In genomic region chr3:81689617-81690016, GRCh38 we compare ENCODE assay signal across 25 cellular contexts.
A peak's percentile ranks its signal among the peaks of the same experiment; 100 is the strongest.
DNase-seq lines count a peak whose midpoint lies in the region; ATAC-seq and TF ChIP-seq lines count a peak whose summit lies in the region.
"Had no signal": no experiment of that assay in that cellular context is flagged by ENCODE, and none has a peak within 500 bp of the region (broad histone marks: within the 10 kb centered on the region; RNA-seq: fewer than 3 reads in every experiment).

No MANE protein-coding gene starts in this region.

- DNase-seq in ELF-1 (ENCODE audit: low read depth, low spot score) (peak; percentile 3), WTC11 (ENCODE audit: low spot score) (peak; percentile 10), endodermal cell (peak; percentile 51), mesendoderm (peak; percentile 1), NCI-H1930 (lab: John Stamatoyannopoulos, UW) (no peak), cerebellar nuclear complex (lab: John Stamatoyannopoulos, UW) (no peak)
- DNase-seq: ACHN; BE2C; C1 segment of cervical spinal cord; CD4-positive, alpha-beta memory T cell; CD4-positive, CD25-positive, alpha-beta regulatory T cell; CD8-positive, alpha-beta memory T cell; COR-L47; DMS 273 treated with DMSO at 0.1 percent for 48 hours; DMS153; DMS53; DMS79; DND-41; EL; GF-D8 had no signal

- H2AK5ac ChIP-seq in mesendoderm (ENCODE audit: low read length): no peak overlapping the region

- H3K27me3 ChIP-seq in endodermal cell (ENCODE audit: control insufficient read depth, insufficient read depth, low read length, poor library complexity, severe bottlenecking) (no peaks in the 10 kb centered on the region), mesendoderm (ENCODE audit: insufficient read depth, low read length, poor library complexity) (no peaks in the 10 kb centered on the region)
- H3K27me3 ChIP-seq: BE2C, BLaER1 had no signal

- H3K79me2 ChIP-seq in mesendoderm (ENCODE audit: control insufficient read depth, insufficient read depth, low read length): no peaks in the 10 kb centered on the region

- no peak overlapping the region for H2BK120ac ChIP-seq in mesendoderm (ENCODE audit: low read depth, low read length)

- no peaks in the 10 kb centered on the region for H3K4me1 ChIP-seq in endodermal cell (ENCODE audit: control insufficient read depth, insufficient read depth, low read length)
- H3K4me1 ChIP-seq in mesendoderm (ENCODE audit: control insufficient read depth, low read depth, low read length): no peaks in the 10 kb centered on the region
- H3K4me1 ChIP-seq: BE2C, BLaER1 had no signal

- H3K9me3 ChIP-seq in endodermal cell (ENCODE audit: control insufficient read depth, low read length): no peaks in the 10 kb centered on the region
- H3K9me3 ChIP-seq: BE2C, BLaER1 had no signal

- WGBS in endodermal cell (ENCODE audit: insufficient coverage in 1 of 2, insufficient read length in 1 of 2), 2 experiments: 93 to 100% methylated on average over 1 to 7 of the region's 7 CpGs
- WGBS in mesendoderm (ENCODE audit: extremely low coverage, insufficient coverage, low lambda C conversion rate): no CpG with 5 or more reads among the region's 7 CpGs

- H4K8ac ChIP-seq in mesendoderm (ENCODE audit: low read depth, low read length): no peak overlapping the region

- no peaks in the 10 kb centered on the region for H3K36me3 ChIP-seq in endodermal cell (ENCODE audit: control insufficient read depth, insufficient read depth, low read length)
- H3K36me3 ChIP-seq in mesendoderm (ENCODE audit: control insufficient read depth, insufficient read depth, low read length): no peaks in the 10 kb centered on the region
- H3K36me3 ChIP-seq: BE2C had no signal

- H3K9me3 Mint-ChIP-seq in WTC11 (0 out of 2 replicates have a peak, but pooled peaks cover 4% of the 10 kb centered on the region), endodermal cell (no peaks in the 10 kb centered on the region)
- H3K9me3 Mint-ChIP-seq: CD8-positive, alpha-beta memory T cell had no signal

- no peak overlapping the region for H4K5ac ChIP-seq in mesendoderm (ENCODE audit: low read length)

- H3K27ac ChIP-seq in endodermal cell (ENCODE audit: low read depth, low read length) (no peak overlapping the region), mesendoderm (ENCODE audit: low read depth, low read length) (no peak overlapping the region)
- H3K27ac ChIP-seq: 22Rv1, BLaER1 had no signal

- TF ChIP-seq CTCF in WTC11 (IDR thresholded peaks at IDR 0.05): no peak
- no peak for TF ChIP-seq CTCF in endodermal cell (conservative IDR thresholded peaks at IDR 0.05)

- H3K4me3 Mint-ChIP-seq in WTC11 (no peak overlapping the region), endodermal cell (no peak overlapping the region)
- H3K4me3 Mint-ChIP-seq: CD14-positive monocyte; CD4-positive, alpha-beta memory T cell; CD4-positive, CD25-positive, alpha-beta regulatory T cell; CD8-positive, alpha-beta memory T cell had no signal

- CTCF ChIA-PET in WTC11 (lab: Charles Lee): no interaction called here

- H3K9ac ChIP-seq in endodermal cell (ENCODE audit: extremely low read depth, low read length, poor library complexity, severe bottlenecking) (no peak overlapping the region), mesendoderm (ENCODE audit: low read length) (no peak overlapping the region)
- H3K9ac ChIP-seq: BLaER1 had no signal

- H3K23ac ChIP-seq in mesendoderm (ENCODE audit: low read length): no peak overlapping the region

- H3K79me1 ChIP-seq in mesendoderm (ENCODE audit: low read length): no peaks in the 10 kb centered on the region

- H3K4ac ChIP-seq in mesendoderm (ENCODE audit: low read depth, low read length): no peak overlapping the region

- H2BK5ac ChIP-seq in mesendoderm (ENCODE audit: low read length): no peak overlapping the region

- H3K27me3 Mint-ChIP-seq in WTC11 (ENCODE audit: low read depth) (no peaks in the 10 kb centered on the region), endodermal cell (ENCODE audit: insufficient read depth) (no peaks in the 10 kb centered on the region)
- H3K27me3 Mint-ChIP-seq: CD4-positive, alpha-beta memory T cell; CD4-positive, CD25-positive, alpha-beta regulatory T cell; CD8-positive, alpha-beta memory T cell had no signal

- H2BK15ac ChIP-seq in mesendoderm (replicated peaks; ENCODE audit: low read depth): no peak overlapping the region

- POLR2A ChIA-PET in WTC11 (lab: Charles Lee): no interaction called here

- H3K36me3 Mint-ChIP-seq in WTC11 (no peaks in the 10 kb centered on the region), endodermal cell (ENCODE audit: low read depth) (no peaks in the 10 kb centered on the region)

- no peak overlapping the region for H3K18ac ChIP-seq in mesendoderm (ENCODE audit: low read length)

- no peak overlapping the region for H3K4me2 ChIP-seq in mesendoderm (ENCODE audit: low read length)
- H3K4me2 ChIP-seq: BLaER1 had no signal

- ATAC-seq in WTC11 (peak; percentile 83), HG02642 (IDR thresholded peaks at IDR 0.05; ENCODE audit: poor library complexity, unreplicated experiment) (no peak), GM21737 (IDR thresholded peaks at IDR 0.05; ENCODE audit: unreplicated experiment) (no peak)

- H3K4me1 Mint-ChIP-seq in WTC11: peaks cover 10% of the 10 kb centered on the region
- H3K4me1 Mint-ChIP-seq in endodermal cell: peaks cover 6% of the 10 kb centered on the region
- H3K4me1 Mint-ChIP-seq: CD4-positive, alpha-beta memory T cell; CD8-positive, alpha-beta memory T cell had no signal

- H3K27ac Mint-ChIP-seq in WTC11: no peak overlapping the region
- no peak overlapping the region for H3K27ac Mint-ChIP-seq in endodermal cell
- H3K27ac Mint-ChIP-seq: CD14-positive monocyte; CD4-positive, alpha-beta memory T cell; CD4-positive, CD25-positive, alpha-beta regulatory T cell had no signal

- no peak overlapping the region for H3K56ac ChIP-seq in mesendoderm (ENCODE audit: low read length)

- H3K4me3 ChIP-seq in endodermal cell (ENCODE audit: low read length): no peak overlapping the region
- H3K4me3 ChIP-seq in mesendoderm (ENCODE audit: low read length): no peak overlapping the region
- H3K4me3 ChIP-seq: BLaER1 had no signal

TF ChIP-seq in WTC11, 78 proteins besides CTCF, POLR2A, EP300 and RAD21:
- no peak for TF ChIP-seq AR (CRISPR knock-in tag; IDR thresholded peaks at IDR 0.05)
- no peak for TF ChIP-seq SP1 (CRISPR knock-in tag; conservative IDR thresholded peaks at IDR 0.05)
- TF ChIP-seq ZNF671 (CRISPR knock-in tag; IDR thresholded peaks at IDR 0.05): no peak

Comparison
In these comparisons a context has a peak if more than half of its experiments do, and no peak if none do; other contexts are left out.
1. DNase-seq: peak in ELF-1 (single experiment), WTC11 (single experiment), endodermal cell (single experiment) and mesendoderm (single experiment); none in NCI-H1930 (0 of 2) and cerebellar nuclear complex (0 of 2).